14 cellular contexts compared by ENCODE assay signal in genomic region chr15:90060797-90061196, GRCh38. TPM values are rescaled to one million over a fixed set of nuclear protein-coding genes. Genes with fewer than 3 reads are reported as not detected.
A peak's percentile ranks its signal among the peaks of the same experiment; 100 is the strongest.
DNase-seq lines count a peak whose midpoint lies in the region; ATAC-seq and TF ChIP-seq lines count a peak whose summit lies in the region.
"Had no signal": no experiment of that assay in that cellular context is flagged by ENCODE, and none has a peak within 500 bp of the region (broad histone marks: within the 10 kb centered on the region; RNA-seq: fewer than 3 reads in every experiment).

No MANE protein-coding gene starts in this region.

- H3K4me1 Mint-ChIP-seq in activated naive CD4-positive, alpha-beta T cell treated with anti-CD3 and anti-CD28 coated beads, Interleukin-2, amount 10 ng/mL, durations not matched to agents 7 days and 5 days = peaks cover 50% of the 10 kb centered on the region

- H3K36me3 Mint-ChIP-seq in activated naive CD4-positive, alpha-beta T cell treated with anti-CD3 and anti-CD28 coated beads, Interleukin-2, amount 10 ng/mL, durations not matched to agents 7 days and 5 days = peaks cover 3% of the 10 kb centered on the region
- H3K36me3 Mint-ChIP-seq in activated naive CD4-positive, alpha-beta T cell treated with anti-CD3 and anti-CD28 coated beads, Interleukin-2, amount 50 U/mL, for 72 hours = no peaks in the 10 kb centered on the region

- DNase-seq in activated naive CD4-positive, alpha-beta T cell treated with anti-CD3 and anti-CD28 coated beads, Interleukin-2, amount 10 ng/mL, durations not matched to agents 7 days and 5 days = no peak
- no peak for DNase-seq in activated naive CD4-positive, alpha-beta T cell treated with anti-CD3 and anti-CD28 coated beads, Interleukin-2, amount 50 U/mL, for 72 hours (ENCODE audit: low spot score in 2 of 2)
- DNase-seq in RWPE1 (ENCODE audit: low spot score) (no peak), iris pigment epithelial cell (ENCODE audit: low read depth) (peak; percentile 37), thyroid gland (no peak), NCI-H146 (lab: John Stamatoyannopoulos, UW) (no peak)
- DNase-seq: activated CD4-positive, CD25-positive, alpha-beta regulatory T cell treated with anti-CD3 and anti-CD28 coated beads, Interleukin-2, amount 50 U/mL, for 72 hours; activated naive CD4-positive, alpha-beta T cell; NCI-H1105; NCI-H526 treated with DMSO at 0.1 percent for 48 hours had no signal

- WGBS in thyroid gland, 2 donors = 73 to 74% methylated on average over 3 of the region's 3 CpGs

- peak overlapping the region; percentile 67 for H3K27ac Mint-ChIP-seq in activated naive CD4-positive, alpha-beta T cell treated with anti-CD3 and anti-CD28 coated beads, Interleukin-2, amount 10 ng/mL, durations not matched to agents 7 days and 5 days
- H3K27ac Mint-ChIP-seq in activated naive CD4-positive, alpha-beta T cell treated with anti-CD3 and anti-CD28 coated beads, Interleukin-2, amount 50 U/mL, for 72 hours = peak overlapping the region in 1 of 2 donors; percentile 84

- H3K4me3 Mint-ChIP-seq in activated naive CD4-positive, alpha-beta T cell treated with anti-CD3 and anti-CD28 coated beads, Interleukin-2, amount 10 ng/mL, durations not matched to agents 7 days and 5 days = no peak overlapping the region
- H3K4me3 Mint-ChIP-seq: nephron had no signal

- no peak overlapping the region for H3K4me3 ChIP-seq in thyroid gland (replicated peaks in 1 of 3)
- H3K4me3 ChIP-seq: SJSA1 had no signal

- no peaks in the 10 kb centered on the region for H3K9me3 Mint-ChIP-seq in activated naive CD4-positive, alpha-beta T cell treated with anti-CD3 and anti-CD28 coated beads, Interleukin-2, amount 10 ng/mL, durations not matched to agents 7 days and 5 days
- H3K9me3 Mint-ChIP-seq in activated naive CD4-positive, alpha-beta T cell treated with anti-CD3 and anti-CD28 coated beads, Interleukin-2, amount 50 U/mL, for 72 hours = no peaks in the 10 kb centered on the region
- H3K9me3 Mint-ChIP-seq: nephron had no signal

- H3K9me3 ChIP-seq in thyroid gland = no peaks in the 10 kb centered on the region
- H3K9me3 ChIP-seq: SJSA1 had no signal

- CTCF ChIA-PET in activated naive CD4-positive, alpha-beta T cell treated with anti-CD3 and anti-CD28 coated beads, Interleukin-2, amount 10 ng/mL, durations not matched to agents 7 days and 5 days (lab: Charles Lee) = interaction anchor here (1.1 kb wide), 1 partner anchor 10 kb away, joined by 5 read pairs; no protein-coding TSS in a partner anchor
- CTCF ChIA-PET in RWPE1 (lab: Yijun Ruan, JAX) = interaction anchor here (0.7 kb wide), 2 partner anchors 162 to 232 kb away, joined by 4 to 5 read pairs; no protein-coding TSS in a partner anchor

- H3K27ac ChIP-seq in RWPE1 = peak overlapping the region; percentile 15
- H3K27ac ChIP-seq in thyroid gland = peak overlapping the region in 2 of 3 donors; percentile 90 to 96
- H3K27ac ChIP-seq: SJSA1 had no signal

- TF ChIP-seq CTCF in RWPE1 (conservative IDR thresholded peaks at IDR 0.05; ENCODE audit: low read depth) (no peak), thyroid gland (IDR thresholded peaks at IDR 0.05) (no peak)

- intact Hi-C loops in thyroid gland (cut with DNase I) = loop anchor here (10.0 kb wide), 1 partner anchor 56 kb away; the partner anchor contains the start of gene ZNF710

- H3K36me3 ChIP-seq in thyroid gland = no peaks in the 10 kb centered on the region
- H3K36me3 ChIP-seq: SJSA1 had no signal

- no peak for ATAC-seq in activated naive CD4-positive, alpha-beta T cell treated with anti-CD3 and anti-CD28 coated beads, Interleukin-2, amount 50 U/mL, for 72 hours
- ATAC-seq in GM21576 (IDR thresholded peaks at IDR 0.05; ENCODE audit: unreplicated experiment) (no peak), HG03521 (IDR thresholded peaks at IDR 0.05; ENCODE audit: unreplicated experiment) (no peak)

- H3K27me3 ChIP-seq in thyroid gland = no peaks in the 10 kb centered on the region
- H3K27me3 ChIP-seq: SJSA1 had no signal

- peaks cover 27 to 63% of the 10 kb centered on the region in 2 donors for H3K4me1 ChIP-seq in thyroid gland
- H3K4me1 ChIP-seq: SJSA1 had no signal

- H3K27me3 Mint-ChIP-seq in activated naive CD4-positive, alpha-beta T cell treated with anti-CD3 and anti-CD28 coated beads, Interleukin-2, amount 10 ng/mL, durations not matched to agents 7 days and 5 days = no peaks in the 10 kb centered on the region

- TF ChIP-seq POLR2A in thyroid gland (IDR thresholded peaks at IDR 0.05) = no peak

- POLR2A ChIA-PET in RWPE1 (lab: Yijun Ruan, JAX; ENCODE audit: low non-redundant PET) = no interaction called here

RNA-seq across cellular contexts. Expression of gene IDH2, which starts 41.5 kb away (rescaled TPM):
- total RNA-seq in activated naive CD4-positive, alpha-beta T cell treated with anti-CD3 and anti-CD28 coated beads, Interleukin-2, amount 50 U/mL, for 72 hours = 100 to 1,000 TPM; 203 to 242 TPM
- 10 to 100 TPM; 29.4 to 49.6 (median 33.5) TPM for total RNA-seq in thyroid gland

RNA-seq across cellular contexts. Expression of gene ZNF710, which starts 59.7 kb away (rescaled TPM):
- 10 to 100 TPM; 13.2 to 28.1 TPM for total RNA-seq in activated naive CD4-positive, alpha-beta T cell treated with anti-CD3 and anti-CD28 coated beads, Interleukin-2, amount 50 U/mL, for 72 hours
- 10 to 100 TPM in 3 of 4 donors, 1 to 10 TPM in 1; 8.9 to 17.2 (median 11.5) TPM for total RNA-seq in thyroid gland

Comparison
In these comparisons a context has a peak if more than half of its experiments do, and no peak if none do; other contexts are left out.
1. RNA of gene IDH2, which starts 41.5 kb away (total RNA-seq): 203 to 242 TPM in activated naive CD4-positive, alpha-beta T cell treated with anti-CD3 and anti-CD28 coated beads, Interleukin-2, amount 50 U/mL, for 72 hours; 29.4 to 49.6 TPM in thyroid gland; every median in the first group is over 4 times any median in the second.